1 cellular context compared by ENCODE assay signal in the genomic region with DNA sequence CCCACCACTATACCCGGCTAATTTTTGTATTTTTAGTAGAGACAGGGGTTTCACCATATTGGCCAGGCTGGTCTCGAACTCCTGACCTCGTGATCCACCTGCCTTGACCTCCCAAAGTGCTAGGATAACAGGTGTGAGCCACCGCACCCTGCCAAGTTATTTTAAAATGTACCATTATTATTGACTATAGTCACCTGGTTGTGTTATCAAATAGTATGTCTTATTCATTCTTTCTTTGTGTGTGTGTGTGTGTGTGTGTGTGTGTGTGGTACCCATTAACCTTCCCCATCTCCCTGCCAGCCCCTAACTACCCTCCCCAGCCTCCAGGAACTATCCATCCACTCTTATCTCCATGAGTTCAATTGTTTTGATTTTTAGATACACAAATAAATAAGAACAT.
TF ChIP-seq lines count a peak whose summit lies in the region.

No MANE protein-coding gene starts in this region.

TF ChIP-seq in A549, 52 proteins besides CTCF, POLR2A, EP300 and RAD21:
- TF ChIP-seq HOXA7 (CRISPR knock-in tag; IDR thresholded peaks at IDR 0.05): 0 out of 2 replicates have a peak, but pooled peaks have one; percentile 40
